ENCODE assay signal across 15 cellular contexts in genomic region chr7:134695321-134695860, GRCh38. TPM values are rescaled to one million over a fixed set of nuclear protein-coding genes. Genes with fewer than 3 reads are reported as not detected.
A peak's percentile ranks its signal among the peaks of the same experiment; 100 is the strongest.
DNase-seq lines count a peak whose midpoint lies in the region; ATAC-seq and TF ChIP-seq lines count a peak whose summit lies in the region.
"Had no signal": no experiment of that assay in that cellular context is flagged by ENCODE, and none has a peak within 500 bp of the region (broad histone marks: within the 10 kb centered on the region; RNA-seq: fewer than 3 reads in every experiment).

No MANE protein-coding gene starts in this region.

- TF ChIP-seq POLR2A in uterus (IDR thresholded peaks at IDR 0.05) = no peak

- no peak for TF ChIP-seq RAD21 in Ishikawa (IDR thresholded peaks at IDR 0.05; ENCODE audit: low read depth)

- H3K27ac Mint-ChIP-seq in mesothelial cell of epicardium = peak overlapping the region; percentile 18
- H3K27ac Mint-ChIP-seq: activated CD4-positive, alpha-beta T cell treated with anti-CD3 and anti-CD28 coated beads, Interleukin-2, amount 10 ng/mL, durations not matched to agents 7 days and 5 days; activated T-helper 17 cell treated with anti-CD3 and anti-CD28 coated beads, Interleukin-2, amount 50 U/mL, for 72 hours had no signal

- peak; percentile 86 for DNase-seq in choroid plexus epithelial cell (ENCODE audit: low read depth)
- no peak for DNase-seq in mesothelial cell of epicardium (ENCODE audit: low spot score in 2 of 2, unreplicated experiment in 2 of 2)
- no peak for DNase-seq in uterus
- DNase-seq in NCI-H2029 treated with DMSO at 0.1 percent for 48 hours (lab: John Stamatoyannopoulos, UW) = no peak
- DNase-seq: activated CD4-positive, alpha-beta T cell treated with anti-CD3 and anti-CD28 coated beads, Interleukin-2, amount 10 ng/mL, durations not matched to agents 7 days and 5 days; KG1; left colon; NCI-H187 treated with DMSO at 0.1 percent for 48 hours; stimulated activated CD4-positive, alpha-beta T cell treated with anti-CD3 and anti-CD28 coated beads, Interleukin-4, amount 100 ng/mL, for 1 hour; stimulated activated naive CD8-positive, alpha-beta T cell treated with anti-CD3 and anti-CD28 coated beads, Interleukin-15, Interleukin-2, amounts not matched to agents 100 U/mL and 50 U/mL, for 24 hours had no signal

- H3K27me3 Mint-ChIP-seq in mesothelial cell of epicardium (ENCODE audit: low read depth) = no peaks in the 10 kb centered on the region
- H3K27me3 Mint-ChIP-seq: activated CD4-positive, alpha-beta T cell treated with anti-CD3 and anti-CD28 coated beads, Interleukin-2, amount 10 ng/mL, durations not matched to agents 7 days and 5 days had no signal

- TF ChIP-seq CTCF in choroid plexus epithelial cell (conservative IDR thresholded peaks at IDR 0.05; ENCODE audit: low read depth, low read length) = no peak
- no peak for TF ChIP-seq CTCF in mesothelial cell of epicardium (IDR thresholded peaks at IDR 0.05; ENCODE audit: unreplicated experiment)
- no peak for TF ChIP-seq CTCF in uterus (IDR thresholded peaks at IDR 0.05)

- H3K27me3 ChIP-seq in uterus = no peaks in the 10 kb centered on the region

- H3K36me3 ChIP-seq in uterus = no peaks in the 10 kb centered on the region

- H3K27ac ChIP-seq in uterus = peak overlapping the region; percentile 39 to 89

- no peak overlapping the region for H3K4me3 ChIP-seq in choroid plexus epithelial cell (ENCODE audit: low read depth, low read length)
- H3K4me3 ChIP-seq in uterus = no peak overlapping the region

- H3K9me3 Mint-ChIP-seq in mesothelial cell of epicardium = no peaks in the 10 kb centered on the region
- H3K9me3 Mint-ChIP-seq: activated CD4-positive, alpha-beta T cell treated with anti-CD3 and anti-CD28 coated beads, Interleukin-2, amount 10 ng/mL, durations not matched to agents 7 days and 5 days; activated T-helper 17 cell treated with anti-CD3 and anti-CD28 coated beads, Interleukin-2, amount 50 U/mL, for 72 hours; central memory CD8-positive, alpha-beta T cell had no signal

- H3K4me3 Mint-ChIP-seq in mesothelial cell of epicardium = no peak overlapping the region
- H3K4me3 Mint-ChIP-seq: activated CD4-positive, alpha-beta T cell treated with anti-CD3 and anti-CD28 coated beads, Interleukin-2, amount 10 ng/mL, durations not matched to agents 7 days and 5 days; activated T-helper 17 cell treated with anti-CD3 and anti-CD28 coated beads, Interleukin-2, amount 50 U/mL, for 72 hours; central memory CD8-positive, alpha-beta T cell had no signal

- ATAC-seq in GM18511 (IDR thresholded peaks at IDR 0.05; ENCODE audit: unreplicated experiment) (no peak), GM19324 (IDR thresholded peaks at IDR 0.05; ENCODE audit: low FRiP score, unreplicated experiment) (no peak)
- ATAC-seq: activated T-helper 17 cell treated with anti-CD3 and anti-CD28 coated beads, Interleukin-2, amount 50 U/mL, for 72 hours; left colon; stimulated activated naive CD8-positive, alpha-beta T cell treated with anti-CD3 and anti-CD28 coated beads, Interleukin-15, Interleukin-2, amounts not matched to agents 100 U/mL and 50 U/mL, for 24 hours had no signal

- no peaks in the 10 kb centered on the region for H3K9me3 ChIP-seq in uterus

- peaks cover 69% of the 10 kb centered on the region for H3K4me1 Mint-ChIP-seq in mesothelial cell of epicardium
- H3K4me1 Mint-ChIP-seq: central memory CD8-positive, alpha-beta T cell had no signal

- peaks cover 5 to 10% of the 10 kb centered on the region in 2 donors for H3K4me1 ChIP-seq in uterus

- intact Hi-C loops in uterus (cut with DNase I; ENCODE audit: low total_unique reads) = no loop called here

- peak; percentile 33; the same call in 1 of the 2 replicates for TF ChIP-seq EP300 in Ishikawa (IDR thresholded peaks at IDR 0.05; ENCODE audit: borderline replicate concordance)

- no peaks in the 10 kb centered on the region for H3K36me3 Mint-ChIP-seq in mesothelial cell of epicardium

TF ChIP-seq in Ishikawa, 13 proteins besides CTCF, POLR2A, EP300 and RAD21:
- TF ChIP-seq MAX (IDR thresholded peaks at IDR 0.05) = no peak
- TF ChIP-seq NFIC (IDR thresholded peaks at IDR 0.05) = peak; percentile 26; the same call in 1 of the 2 replicates
- TF ChIP-seq YY1 (IDR thresholded peaks at IDR 0.05; ENCODE audit: low read depth) = no peak
- TF ChIP-seq REST (IDR thresholded peaks at IDR 0.05; ENCODE audit: low read depth) = no peak
- TF ChIP-seq TAF1 (IDR thresholded peaks at IDR 0.05; ENCODE audit: low read depth) = no peak
- TF ChIP-seq TCF12 (IDR thresholded peaks at IDR 0.05; ENCODE audit: low read depth) = no peak
- no peak for TF ChIP-seq CEBPB (IDR thresholded peaks at IDR 0.05)

RNA-seq across cellular contexts. Expression of gene BPGM, which starts 48.7 kb away (rescaled TPM):
- total RNA-seq in mesothelial cell of epicardium (13.3 to 15.0 TPM (median 14.8 TPM) in 3 replicates), uterus (10 to 100 TPM; 11.0 to 57.4 (median 15.0) TPM)
